In the genomic region with DNA sequence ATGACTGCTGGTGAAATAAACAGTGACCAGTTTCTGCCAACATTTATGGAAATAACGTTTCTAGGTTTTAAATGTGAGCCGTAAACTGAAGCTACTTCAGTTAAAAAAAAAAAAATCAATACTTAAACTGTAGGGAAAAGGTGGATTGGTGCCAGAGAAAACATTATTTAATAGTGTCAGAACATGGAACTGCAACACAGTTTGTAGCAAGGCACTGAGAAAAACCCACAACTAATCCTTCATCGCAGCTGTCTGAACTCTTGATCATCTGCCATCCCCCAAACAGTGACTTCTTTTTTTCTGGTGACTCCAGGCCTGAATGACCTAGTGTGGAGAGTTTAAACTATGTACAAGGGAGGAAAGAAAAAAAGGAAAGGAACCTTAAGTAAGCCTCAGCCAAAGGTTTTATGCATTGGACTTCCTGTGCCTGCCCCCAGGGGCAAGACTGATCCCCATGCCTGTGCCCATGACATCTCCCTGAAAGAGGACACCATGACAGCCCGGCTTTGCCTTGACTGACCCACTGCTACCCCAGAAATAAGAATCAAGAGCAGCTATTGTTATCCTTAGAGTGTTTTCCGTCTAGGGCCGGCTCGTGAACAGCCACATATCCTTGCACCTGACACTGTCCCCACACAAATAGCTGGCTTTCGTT, we compare ENCODE assay signal across 1 cellular context.
TF ChIP-seq lines count a peak whose summit lies in the region.

No MANE protein-coding gene starts in this region.

TF ChIP-seq in IMR-90, 13 proteins besides CTCF, POLR2A, EP300 and RAD21 (continued from another document):
- TF ChIP-seq USF2 (IDR thresholded peaks at IDR 0.05; ENCODE audit: low read depth, low read length) (no peak), MAZ (IDR thresholded peaks at IDR 0.05; ENCODE audit: borderline replicate concordance, low read depth, low read length) (no peak), SMC3 (IDR thresholded peaks at IDR 0.05; ENCODE audit: low read depth, low read length) (no peak), BHLHE40 (IDR thresholded peaks at IDR 0.05; ENCODE audit: low read depth, low read length) (no peak), NFE2L2 (IDR thresholded peaks at IDR 0.05; ENCODE audit: low read depth, low read length) (no peak), MXI1 (IDR thresholded peaks at IDR 0.05; ENCODE audit: borderline replicate concordance, low read depth, low read length) (no peak), MAFK (IDR thresholded peaks at IDR 0.05; ENCODE audit: low read depth, low read length) (no peak), ELK1 (IDR thresholded peaks at IDR 0.05; ENCODE audit: borderline replicate concordance, low read depth, low read length) (no peak)
